ENCODE assay signal across 13 cellular contexts in genomic region chr2:239911630-239912071, GRCh38.
DNase-seq lines count a peak whose midpoint lies in the region; ATAC-seq and TF ChIP-seq lines count a peak whose summit lies in the region.
"Had no signal": no experiment of that assay in that cellular context is flagged by ENCODE, and none has a peak within 500 bp of the region (broad histone marks: within the 10 kb centered on the region; RNA-seq: fewer than 3 reads in every experiment).

No MANE protein-coding gene starts in this region.

- H3K27ac ChIP-seq in BLaER1 treated with 17β-estradiol and CSF1 and Interleukin-3, amounts not matched to agents 10 nM and 100 nM = peak overlapping the region; percentile 87 to 100 (median 98)
- no peak overlapping the region for H3K27ac ChIP-seq in brain microvascular endothelial cell

- peak; percentile 66 for ATAC-seq in mucosa of descending colon
- no peak for ATAC-seq in GM18519 (IDR thresholded peaks at IDR 0.05; ENCODE audit: low FRiP score, unreplicated experiment)
- ATAC-seq in GM18870 (IDR thresholded peaks at IDR 0.05; ENCODE audit: unreplicated experiment) = no peak

- TF ChIP-seq CTCF in mucosa of descending colon (IDR thresholded peaks at IDR 0.05) (no peak), brain microvascular endothelial cell (IDR thresholded peaks at IDR 0.05; ENCODE audit: low read depth, low read length, missing control alignments) (no peak)

- H3K4me2 ChIP-seq in BLaER1 treated with 17β-estradiol and CSF1 and Interleukin-3, amounts not matched to agents 10 nM and 100 nM = peak overlapping the region; percentile 78 to 97 (median 91)

- H3K9ac ChIP-seq in BLaER1 treated with 17β-estradiol and CSF1 and Interleukin-3, amounts not matched to agents 10 nM and 100 nM = peak overlapping the region; percentile 75 to 94 (median 85)

- in situ Hi-C loops in brain microvascular endothelial cell (cut with HindIII; ENCODE audit: low pct_ligation_motif_present, low sequenced_read_pairs) = no loop called here

- peaks cover 0 to 6% (median 0%) of the 10 kb centered on the region in 11 experiments; a peak in 2 of 22 replicates for H3K36me3 ChIP-seq in BLaER1 treated with 17β-estradiol and CSF1 and Interleukin-3, amounts not matched to agents 10 nM and 100 nM
- no peaks in the 10 kb centered on the region for H3K36me3 ChIP-seq in mucosa of descending colon (ENCODE audit: low read depth)
- H3K36me3 ChIP-seq in brain microvascular endothelial cell (replicated peaks) = no peaks in the 10 kb centered on the region
- H3K36me3 ChIP-seq: BE2C had no signal

- H4K20me1 ChIP-seq in BLaER1 treated with 17β-estradiol and CSF1 and Interleukin-3, amounts not matched to agents 10 nM and 100 nM = no peaks in the 10 kb centered on the region

- H3K4me3 ChIP-seq in BLaER1 treated with 17β-estradiol and CSF1 and Interleukin-3, amounts not matched to agents 10 nM and 100 nM = peak overlapping the region in 9 of 10 experiments; percentile 16 to 52 (median 34); a peak in 13 of 20 replicates
- H3K4me3 ChIP-seq in mucosa of descending colon (no peak overlapping the region), brain microvascular endothelial cell (ENCODE audit: low read depth, low read length) (no peak overlapping the region)

- H3K27me3 ChIP-seq in BLaER1 treated with 17β-estradiol and CSF1 and Interleukin-3, amounts not matched to agents 10 nM and 100 nM = no peaks in the 10 kb centered on the region
- H3K27me3 ChIP-seq in brain microvascular endothelial cell (replicated peaks) = no peaks in the 10 kb centered on the region
- H3K27me3 ChIP-seq: BE2C had no signal

- DNase-seq in NOMO-1 treated with DMSO at 0.1 percent for 48 hours (lab: John Stamatoyannopoulos, UW; ENCODE audit: unreplicated experiment) (peak; percentile 77), ecto neural progenitor cell (ENCODE audit: low spot score) (peak; percentile 33), mucosa of descending colon (peak in 1 of 3 donors; percentile 14), brain microvascular endothelial cell (no peak)
- DNase-seq in effector CD4-positive, alpha-beta T cell = no peak
- DNase-seq: BE2C; cerebellar nuclear complex; NCI-H82; stimulated activated CD4-positive, alpha-beta T cell treated with anti-CD3 and anti-CD28 coated beads, Interleukin-12 subunit alpha, Interleukin-12 subunit beta, amount 100 ng/mL, for 4 hours; T1000 had no signal

- H3K4me1 ChIP-seq in BLaER1 treated with 17β-estradiol and CSF1 and Interleukin-3, amounts not matched to agents 10 nM and 100 nM = peaks cover 51 to 63% (median 60%) of the 10 kb centered on the region in 10 experiments
- no peaks in the 10 kb centered on the region for H3K4me1 ChIP-seq in mucosa of descending colon (ENCODE audit: low read depth)
- H3K4me1 ChIP-seq: BE2C had no signal

- intact Hi-C loops in mucosa of descending colon (cut with DNase I, micrococcal nuclease) = no loop called here

- peaks cover 18 to 22% (median 21%) of the 10 kb centered on the region in 11 experiments for H3K9me3 ChIP-seq in BLaER1 treated with 17β-estradiol and CSF1 and Interleukin-3, amounts not matched to agents 10 nM and 100 nM (replicated peaks in 1 of 11)
- peaks cover 6% of the 10 kb centered on the region for H3K9me3 ChIP-seq in mucosa of descending colon
- H3K9me3 ChIP-seq: BE2C had no signal

Comparison
In these comparisons a context has a peak if more than half of its experiments do, and no peak if none do; other contexts are left out.
1. H3K4me3 ChIP-seq: peak in BLaER1 treated with 17β-estradiol and CSF1 and Interleukin-3, amounts not matched to agents 10 nM and 100 nM (9 of 10); none in mucosa of descending colon (single experiment) and brain microvascular endothelial cell (single experiment).
2. DNase-seq: peak in NOMO-1 treated with DMSO at 0.1 percent for 48 hours (single experiment) and ecto neural progenitor cell (single experiment); none in brain microvascular endothelial cell (single experiment) and effector CD4-positive, alpha-beta T cell (single experiment).